Comparison of ENCODE assay signal across 1 cellular context in genomic region chr19:44636439-44637389, GRCh38.
A peak's percentile ranks its signal among the peaks of the same experiment; 100 is the strongest.
TF ChIP-seq lines count a peak whose summit lies in the region.

No MANE protein-coding gene starts in this region.

TF ChIP-seq in HepG2, 621 proteins besides CTCF, POLR2A, EP300 and RAD21 (continued from another document and continues in another):
- TF ChIP-seq PHF20 (CRISPR knock-in tag; IDR thresholded peaks at IDR 0.05) (no peak), RFX3 (CRISPR knock-in tag; IDR thresholded peaks at IDR 0.05) (no peak), ZNF335 (CRISPR knock-in tag; IDR thresholded peaks at IDR 0.05) (no peak), ZNF724P (CRISPR knock-in tag; IDR thresholded peaks at IDR 0.05; ENCODE audit: borderline replicate concordance) (no peak), ETV5 (CRISPR knock-in tag; IDR thresholded peaks at IDR 0.05; ENCODE audit: borderline replicate concordance) (peak; percentile 39; the same call in 1 of the 2 replicates), EEA1 (CRISPR knock-in tag; IDR thresholded peaks at IDR 0.05; ENCODE audit: borderline replicate concordance) (no peak), ZNF883 (CRISPR knock-in tag; IDR thresholded peaks at IDR 0.05; ENCODE audit: not compliant biosample characterization) (no peak), ZNF337 (CRISPR knock-in tag; IDR thresholded peaks at IDR 0.05; ENCODE audit: borderline replicate concordance, low read depth) (no peak), THAP9 (CRISPR knock-in tag; IDR thresholded peaks at IDR 0.05; ENCODE audit: borderline replicate concordance) (peak; percentile 35; the same call in 1 of the 2 replicates), ZNF431 (CRISPR knock-in tag; IDR thresholded peaks at IDR 0.05; ENCODE audit: borderline replicate concordance, low read depth) (no peak), ZNF512B (CRISPR knock-in tag; IDR thresholded peaks at IDR 0.05; ENCODE audit: borderline replicate concordance) (no peak), KDM5A (IDR thresholded peaks at IDR 0.05; ENCODE audit: borderline replicate concordance, low read length) (no peak), ZBTB21 (CRISPR knock-in tag; IDR thresholded peaks at IDR 0.05) (no peak), GABPA (IDR thresholded peaks at IDR 0.05; ENCODE audit: low read depth, low read length) (no peak), GABPA (CRISPR knock-in tag; IDR thresholded peaks at IDR 0.05; ENCODE audit: low read depth) (no peak), ATF7 (IDR thresholded peaks at IDR 0.05) (no peak), ATF7 (CRISPR knock-in tag; IDR thresholded peaks at IDR 0.05) (no peak), TGIF2 (CRISPR knock-in tag; IDR thresholded peaks at IDR 0.05) (no peak), PHF21A (CRISPR knock-in tag; IDR thresholded peaks at IDR 0.05) (peak; percentile 73), KDM4B (CRISPR knock-in tag; IDR thresholded peaks at IDR 0.05) (no peak), ZMYM2 (CRISPR knock-in tag; IDR thresholded peaks at IDR 0.05) (no peak), ZMYM3 (CRISPR knock-in tag; IDR thresholded peaks at IDR 0.05) (peak; percentile 40; the same call in 1 of the 2 replicates), ZNF432 (CRISPR knock-in tag; IDR thresholded peaks at IDR 0.05; ENCODE audit: borderline replicate concordance) (no peak), ZNF556 (CRISPR knock-in tag; IDR thresholded peaks at IDR 0.05; ENCODE audit: borderline replicate concordance) (no peak; the same call in 1 of the 2 replicates), NFAT5 (CRISPR knock-in tag; IDR thresholded peaks at IDR 0.05) (no peak), ZMAT3 (CRISPR knock-in tag; conservative IDR thresholded peaks at IDR 0.05) (0 out of 2 replicates have a peak, but pooled peaks have one; percentile 26), SMARCE1 (IDR thresholded peaks at IDR 0.05; ENCODE audit: borderline replicate concordance) (no peak), TBL1XR1 (IDR thresholded peaks at IDR 0.05; ENCODE audit: borderline replicate concordance, low read length, partially characterized antibody) (no peak), YY1 (IDR thresholded peaks at IDR 0.05; ENCODE audit: insufficient read depth, insufficient replicate concordance, low read depth, low read length) (peak; percentile 20), SOX6 (IDR thresholded peaks at IDR 0.05) (no peak), SOX6 (CRISPR knock-in tag; IDR thresholded peaks at IDR 0.05) (peak; percentile 63; the same call in 1 of the 2 replicates), FOXK2 (IDR thresholded peaks at IDR 0.05) (no peak), RBAK (CRISPR knock-in tag; IDR thresholded peaks at IDR 0.05) (no peak), TARDBP (CRISPR knock-in tag; IDR thresholded peaks at IDR 0.05) (no peak), ASH2L (IDR thresholded peaks at IDR 0.05; ENCODE audit: insufficient read length, low read depth, low read length) (peak; percentile 60), ISL2 (CRISPR knock-in tag; IDR thresholded peaks at IDR 0.05) (0 out of 2 replicates have a peak, but pooled peaks have one; percentile 31), ZNF20 (CRISPR knock-in tag; IDR thresholded peaks at IDR 0.05) (no peak), POLR2AphosphoS5 (IDR thresholded peaks at IDR 0.05; ENCODE audit: low read depth, low read length) (no peak; the same call in 1 of the 2 replicates), MED1 (CRISPR knock-in tag; IDR thresholded peaks at IDR 0.05) (peak; percentile 57)
- TF ChIP-seq, protein P1, sequence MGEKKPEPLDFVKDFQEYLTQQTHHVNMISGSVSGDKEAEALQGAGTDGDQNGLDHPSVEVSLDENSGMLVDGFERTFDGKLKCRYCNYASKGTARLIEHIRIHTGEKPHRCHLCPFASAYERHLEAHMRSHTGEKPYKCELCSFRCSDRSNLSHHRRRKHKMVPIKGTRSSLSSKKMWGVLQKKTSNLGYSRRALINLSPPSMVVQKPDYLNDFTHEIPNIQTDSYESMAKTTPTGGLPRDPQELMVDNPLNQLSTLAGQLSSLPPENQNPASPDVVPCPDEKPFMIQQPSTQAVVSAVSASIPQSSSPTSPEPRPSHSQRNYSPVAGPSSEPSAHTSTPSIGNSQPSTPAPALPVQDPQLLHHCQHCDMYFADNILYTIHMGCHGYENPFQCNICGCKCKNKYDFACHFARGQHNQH (CRISPR knock-in tag; IDR thresholded peaks at IDR 0.05): 0 out of 2 replicates have a peak, but pooled peaks have one; percentile 15
- TF ChIP-seq, protein P2, sequence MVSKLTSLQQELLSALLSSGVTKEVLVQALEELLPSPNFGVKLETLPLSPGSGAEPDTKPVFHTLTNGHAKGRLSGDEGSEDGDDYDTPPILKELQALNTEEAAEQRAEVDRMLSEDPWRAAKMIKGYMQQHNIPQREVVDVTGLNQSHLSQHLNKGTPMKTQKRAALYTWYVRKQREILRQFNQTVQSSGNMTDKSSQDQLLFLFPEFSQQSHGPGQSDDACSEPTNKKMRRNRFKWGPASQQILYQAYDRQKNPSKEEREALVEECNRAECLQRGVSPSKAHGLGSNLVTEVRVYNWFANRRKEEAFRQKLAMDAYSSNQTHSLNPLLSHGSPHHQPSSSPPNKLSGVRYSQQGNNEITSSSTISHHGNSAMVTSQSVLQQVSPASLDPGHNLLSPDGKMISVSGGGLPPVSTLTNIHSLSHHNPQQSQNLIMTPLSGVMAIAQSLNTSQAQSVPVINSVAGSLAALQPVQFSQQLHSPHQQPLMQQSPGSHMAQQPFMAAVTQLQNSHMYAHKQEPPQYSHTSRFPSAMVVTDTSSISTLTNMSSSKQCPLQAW (CRISPR knock-in tag; IDR thresholded peaks at IDR 0.05): no peak; the same call in 1 of the 2 replicates
- TF ChIP-seq, protein P3, sequence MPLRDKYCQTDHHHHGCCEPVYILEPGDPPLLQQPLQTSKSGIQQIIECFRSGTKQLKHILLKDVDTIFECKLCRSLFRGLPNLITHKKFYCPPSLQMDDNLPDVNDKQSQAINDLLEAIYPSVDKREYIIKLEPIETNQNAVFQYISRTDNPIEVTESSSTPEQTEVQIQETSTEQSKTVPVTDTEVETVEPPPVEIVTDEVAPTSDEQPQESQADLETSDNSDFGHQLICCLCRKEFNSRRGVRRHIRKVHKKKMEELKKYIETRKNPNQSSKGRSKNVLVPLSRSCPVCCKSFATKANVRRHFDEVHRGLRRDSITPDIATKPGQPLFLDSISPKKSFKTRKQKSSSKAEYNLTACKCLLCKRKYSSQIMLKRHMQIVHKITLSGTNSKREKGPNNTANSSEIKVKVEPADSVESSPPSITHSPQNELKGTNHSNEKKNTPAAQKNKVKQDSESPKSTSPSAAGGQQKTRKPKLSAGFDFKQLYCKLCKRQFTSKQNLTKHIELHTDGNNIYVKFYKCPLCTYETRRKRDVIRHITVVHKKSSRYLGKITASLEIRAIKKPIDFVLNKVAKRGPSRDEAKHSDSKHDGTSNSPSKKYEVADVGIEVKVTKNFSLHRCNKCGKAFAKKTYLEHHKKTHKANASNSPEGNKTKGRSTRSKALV (CRISPR knock-in tag; IDR thresholded peaks at IDR 0.05): no peak
